ENCODE assay signal across 8 cellular contexts in the genomic region with DNA sequence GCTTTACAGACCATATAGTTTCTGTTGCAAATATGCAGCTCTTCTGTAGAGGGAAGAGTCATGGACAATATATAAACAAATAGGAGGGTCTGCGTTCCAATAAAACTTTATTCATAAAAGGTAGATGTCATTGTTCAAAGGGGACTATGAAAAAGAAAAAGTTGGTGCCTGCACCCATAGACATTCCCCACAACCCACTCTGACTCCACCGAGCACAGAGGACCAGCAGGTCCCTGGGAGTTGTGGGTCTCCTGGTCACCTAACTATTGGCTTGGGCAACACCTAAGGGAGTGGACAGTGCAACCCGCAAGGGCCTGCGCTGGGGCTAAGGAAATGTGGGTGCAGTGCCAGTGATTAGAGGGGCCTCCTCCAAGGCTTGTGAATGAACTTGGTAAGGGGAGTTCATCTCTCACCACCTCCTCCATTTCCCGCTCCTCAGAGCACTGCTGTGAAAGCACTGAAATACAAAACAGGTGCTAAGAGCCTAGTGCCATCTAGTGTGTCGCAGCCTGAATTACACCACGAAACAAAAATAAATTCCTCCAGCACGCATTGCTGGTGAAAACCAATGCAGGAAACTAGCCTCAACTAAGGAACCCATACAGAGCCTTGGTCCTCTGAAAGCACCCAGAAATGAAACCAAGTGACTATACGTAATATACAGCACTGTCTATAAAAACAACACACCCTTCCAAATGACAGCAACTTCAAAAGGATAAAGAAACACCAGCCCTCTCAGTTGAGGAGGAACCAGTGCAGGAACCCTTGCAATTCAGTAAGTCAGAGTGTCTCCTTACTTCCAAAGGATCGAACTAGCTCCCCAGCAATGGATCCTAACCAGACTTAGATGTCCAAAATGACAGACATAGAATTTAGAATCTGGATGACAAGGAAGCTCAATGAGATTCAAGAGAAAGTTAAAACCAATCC.
DNase-seq lines count a peak whose midpoint lies in the region; ATAC-seq and TF ChIP-seq lines count a peak whose summit lies in the region.

No MANE protein-coding gene starts in this region.

- ATAC-seq in heart right ventricle (peak in 1 of 8 donors; percentile 35), right cardiac atrium (no peak), SK-N-SH treated with all-trans-retinoic acid at 6 μM for 48 hours (peak; percentile 31; the same call in 2 of the 3 replicates), GM19324 (IDR thresholded peaks at IDR 0.05; ENCODE audit: low FRiP score, unreplicated experiment) (no peak), GM19395 (IDR thresholded peaks at IDR 0.05; ENCODE audit: unreplicated experiment) (no peak)

- intact Hi-C loops in heart right ventricle (cut with DNase I), result no loop called here
- intact Hi-C loops in right cardiac atrium (cut with DNase I), result no loop called here

- H3K9me3 ChIP-seq in heart right ventricle (peaks cover 0 to 23% (median 11%) of the 10 kb centered on the region in 11 donors), right cardiac atrium (ENCODE audit: control insufficient read depth, low read length) (no peaks in the 10 kb centered on the region)

- 61 to 76% methylated on average over 10 of the region's 10 CpGs for WGBS in heart right ventricle, 2 donors
- WGBS in right cardiac atrium, result 73% methylated on average over 10 of the region's 10 CpGs

- no peak overlapping the region for H3K4me3 ChIP-seq in heart right ventricle
- no peak overlapping the region for H3K4me3 ChIP-seq in right cardiac atrium (ENCODE audit: low read length)

- TF ChIP-seq CTCF in heart right ventricle (IDR thresholded peaks at IDR 0.05), result peak in 6 of 9 donors; percentile 5 to 33 (median 20)

- no peak for DNase-seq in heart right ventricle
- no peak for DNase-seq in right cardiac atrium
- peak; percentile 11 for DNase-seq in HuH-7.5 (ENCODE audit: low spot score)
- peak; percentile 44 for DNase-seq in glomerular endothelial cell (ENCODE audit: extremely low read depth, low read depth, low spot score)
- no peak for DNase-seq in stimulated activated CD4-positive, alpha-beta T cell treated with anti-CD3 and anti-CD28 coated beads, Interleukin-4, amount 100 ng/mL, for 1 hour

- H3K27ac ChIP-seq in heart right ventricle (no peak overlapping the region), right cardiac atrium (ENCODE audit: low read length) (no peak overlapping the region)

- no peaks in the 10 kb centered on the region for H3K36me3 ChIP-seq in heart right ventricle

- H3K27me3 ChIP-seq in heart right ventricle, result no peaks in the 10 kb centered on the region
- H3K27me3 ChIP-seq in right cardiac atrium (ENCODE audit: control insufficient read depth, insufficient read depth), result no peaks in the 10 kb centered on the region

- H3K4me1 ChIP-seq in heart right ventricle (no peaks in the 10 kb centered on the region), right cardiac atrium (ENCODE audit: control insufficient read depth, insufficient read depth, low read length) (no peaks in the 10 kb centered on the region)

TF ChIP-seq in SK-N-SH treated with all-trans-retinoic acid at 6 μM for 48 hours, 23 proteins besides CTCF, POLR2A, EP300 and RAD21:
- TF ChIP-seq ZFP30 (CRISPR knock-in tag; IDR thresholded peaks at IDR 0.05) (no peak), BACH2 (CRISPR knock-in tag; IDR thresholded peaks at IDR 0.05; ENCODE audit: borderline replicate concordance) (no peak), ZNF565 (CRISPR knock-in tag; conservative IDR thresholded peaks at IDR 0.05; ENCODE audit: low read depth) (no peak), ISL1 (CRISPR knock-in tag; IDR thresholded peaks at IDR 0.05) (no peak), ESRRG (CRISPR knock-in tag; IDR thresholded peaks at IDR 0.05) (no peak), CSDC2 (CRISPR knock-in tag; IDR thresholded peaks at IDR 0.05) (no peak), ARNTL (CRISPR knock-in tag; IDR thresholded peaks at IDR 0.05; ENCODE audit: borderline replicate concordance, low read depth) (no peak), ZNF70 (CRISPR knock-in tag; IDR thresholded peaks at IDR 0.05) (no peak), PPARA (CRISPR knock-in tag; IDR thresholded peaks at IDR 0.05; ENCODE audit: borderline replicate concordance) (no peak), ZNF8 (CRISPR knock-in tag; IDR thresholded peaks at IDR 0.05) (no peak), TOX (CRISPR knock-in tag; IDR thresholded peaks at IDR 0.05; ENCODE audit: borderline replicate concordance) (no peak)
- TF ChIP-seq, protein P1, sequence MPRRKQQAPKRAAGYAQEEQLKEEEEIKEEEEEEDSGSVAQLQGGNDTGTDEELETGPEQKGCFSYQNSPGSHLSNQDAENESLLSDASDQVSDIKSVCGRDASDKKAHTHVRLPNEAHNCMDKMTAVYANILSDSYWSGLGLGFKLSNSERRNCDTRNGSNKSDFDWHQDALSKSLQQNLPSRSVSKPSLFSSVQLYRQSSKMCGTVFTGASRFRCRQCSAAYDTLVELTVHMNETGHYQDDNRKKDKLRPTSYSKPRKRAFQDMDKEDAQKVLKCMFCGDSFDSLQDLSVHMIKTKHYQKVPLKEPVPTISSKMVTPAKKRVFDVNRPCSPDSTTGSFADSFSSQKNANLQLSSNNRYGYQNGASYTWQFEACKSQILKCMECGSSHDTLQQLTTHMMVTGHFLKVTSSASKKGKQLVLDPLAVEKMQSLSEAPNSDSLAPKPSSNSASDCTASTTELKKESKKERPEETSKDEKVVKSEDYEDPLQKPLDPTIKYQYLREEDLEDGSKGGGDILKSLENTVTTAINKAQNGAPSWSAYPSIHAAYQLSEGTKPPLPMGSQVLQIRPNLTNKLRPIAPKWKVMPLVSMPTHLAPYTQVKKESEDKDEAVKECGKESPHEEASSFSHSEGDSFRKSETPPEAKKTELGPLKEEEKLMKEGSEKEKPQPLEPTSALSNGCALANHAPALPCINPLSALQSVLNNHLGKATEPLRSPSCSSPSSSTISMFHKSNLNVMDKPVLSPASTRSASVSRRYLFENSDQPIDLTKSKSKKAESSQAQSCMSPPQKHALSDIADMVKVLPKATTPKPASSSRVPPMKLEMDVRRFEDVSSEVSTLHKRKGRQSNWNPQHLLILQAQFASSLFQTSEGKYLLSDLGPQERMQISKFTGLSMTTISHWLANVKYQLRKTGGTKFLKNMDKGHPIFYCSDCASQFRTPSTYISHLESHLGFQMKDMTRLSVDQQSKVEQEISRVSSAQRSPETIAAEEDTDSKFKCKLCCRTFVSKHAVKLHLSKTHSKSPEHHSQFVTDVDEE (CRISPR knock-in tag; IDR thresholded peaks at IDR 0.05), result no peak

Comparison
In these comparisons a context has a peak if more than half of its experiments do, and no peak if none do; other contexts are left out.
1. DNase-seq: peak in HuH-7.5 (single experiment) and glomerular endothelial cell (single experiment); none in heart right ventricle (0 of 2), right cardiac atrium (0 of 3) and stimulated activated CD4-positive, alpha-beta T cell treated with anti-CD3 and anti-CD28 coated beads, Interleukin-4, amount 100 ng/mL, for 1 hour (single experiment).